14 cellular contexts compared by ENCODE assay signal in the genomic region with DNA sequence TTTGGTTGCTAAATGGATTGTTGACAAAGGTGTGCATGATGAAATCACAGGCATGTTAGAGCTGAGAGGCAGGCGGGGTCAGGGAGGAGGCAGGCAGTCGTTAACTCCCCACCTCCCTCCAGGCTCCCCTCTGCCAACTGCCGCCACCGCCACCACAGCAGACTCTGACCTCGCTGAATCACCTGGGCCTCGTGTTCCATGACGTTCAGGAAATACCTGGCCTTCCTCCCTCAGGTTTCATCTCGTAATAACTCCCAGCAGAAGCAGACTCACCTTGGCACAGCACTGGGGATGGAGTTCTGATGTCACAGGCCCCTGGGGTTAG.
DNase-seq lines count a peak whose midpoint lies in the region; ATAC-seq, FAIRE-seq and TF ChIP-seq lines count a peak whose summit lies in the region.
"Had no signal": no experiment of that assay in that cellular context is flagged by ENCODE, and none has a peak within 500 bp of the region (broad histone marks: within the 10 kb centered on the region; RNA-seq: fewer than 3 reads in every experiment).

No MANE protein-coding gene starts in this region.

- TF ChIP-seq CTCF in bronchial epithelial cell (IDR thresholded peaks at IDR 0.05; ENCODE audit: insufficient read depth, low read length, severe bottlenecking) = no peak
- TF ChIP-seq CTCF in activated CD8-positive, alpha-beta T cell treated with anti-CD3 and anti-CD28 coated beads for 36 hours (IDR thresholded peaks at IDR 0.05) = no peak
- no peak for TF ChIP-seq CTCF in gastrocnemius medialis (IDR thresholded peaks at IDR 0.05 in 4 of 5, conservative IDR thresholded peaks at IDR 0.05 in 1 of 5)

- H3K14ac ChIP-seq in mesenchymal stem cell (ENCODE audit: low read length in 2 of 2) = peak overlapping the region in 1 of 2 experiments; percentile 62

- H3K9ac ChIP-seq in mesenchymal stem cell (ENCODE audit: low read length) = no peak overlapping the region

- H3K9me3 ChIP-seq in mesenchymal stem cell (ENCODE audit: control insufficient read depth, low read length) (no peaks in the 10 kb centered on the region), gastrocnemius medialis (no peaks in the 10 kb centered on the region)

- ATAC-seq in activated CD8-positive, alpha-beta T cell treated with anti-CD3 and anti-CD28 coated beads for 36 hours = no peak
- ATAC-seq in gastrocnemius medialis (no peak), GM19023 (IDR thresholded peaks at IDR 0.05; ENCODE audit: unreplicated experiment) (no peak)
- ATAC-seq: stimulated activated naive B cell treated with anti-CD40 and anti-IgM and Interleukin-4, amounts not matched to agents 10 μg/mL and 1 μg/mL and 100 μg/mL, for 72 hours had no signal

- H2BK15ac ChIP-seq in mesenchymal stem cell (ENCODE audit: low read depth, poor library complexity, severe bottlenecking) = peak overlapping the region; percentile 26

- peaks cover 10% of the 10 kb centered on the region for H3K4me1 Mint-ChIP-seq in activated CD8-positive, alpha-beta T cell treated with anti-CD3 and anti-CD28 coated beads for 36 hours (ENCODE audit: low read depth)
- peaks cover 18% of the 10 kb centered on the region for H3K4me1 Mint-ChIP-seq in activated CD4-positive, alpha-beta T cell treated with anti-CD3 and anti-CD28 coated beads, Interleukin-2, amount 10 ng/mL, durations not matched to agents 24 days and 14 days

- no peaks in the 10 kb centered on the region for H3K27me3 Mint-ChIP-seq in activated CD8-positive, alpha-beta T cell treated with anti-CD3 and anti-CD28 coated beads for 36 hours
- H3K27me3 Mint-ChIP-seq in activated CD4-positive, alpha-beta T cell treated with anti-CD3 and anti-CD28 coated beads, Interleukin-2, amount 10 ng/mL, durations not matched to agents 24 days and 14 days = peaks cover 15% of the 10 kb centered on the region

- POLR2A ChIA-PET in activated CD8-positive, alpha-beta T cell treated with anti-CD3 and anti-CD28 coated beads for 36 hours (lab: Charles Lee) = no interaction called here

- no peak overlapping the region for H4K8ac ChIP-seq in mesenchymal stem cell (ENCODE audit: low read length)

- H3K4me3 ChIP-seq in bronchial epithelial cell (ENCODE audit: low read depth, low read length) (no peak overlapping the region), mesenchymal stem cell (ENCODE audit: insufficient read depth in 1 of 2, low read depth in 1 of 2, low read length in 2 of 2) (no peak overlapping the region), gastrocnemius medialis (no peak overlapping the region)

- H4K91ac ChIP-seq in mesenchymal stem cell (ENCODE audit: low read length) = no peak overlapping the region

- no peak overlapping the region for H3K23ac ChIP-seq in mesenchymal stem cell (ENCODE audit: low read length in 2 of 2)

- no peak for TF ChIP-seq POLR2A in gastrocnemius medialis (IDR thresholded peaks at IDR 0.05)

- no peak overlapping the region for H3K4me3 Mint-ChIP-seq in activated CD8-positive, alpha-beta T cell treated with anti-CD3 and anti-CD28 coated beads for 36 hours
- H3K4me3 Mint-ChIP-seq in activated CD4-positive, alpha-beta T cell treated with anti-CD3 and anti-CD28 coated beads, Interleukin-2, amount 10 ng/mL, durations not matched to agents 24 days and 14 days = no peak overlapping the region
- H3K4me3 Mint-ChIP-seq: HFFc6; stimulated activated naive B cell treated with anti-CD40 and anti-IgM and Interleukin-4, amounts not matched to agents 10 μg/mL and 1 μg/mL and 100 μg/mL, for 72 hours had no signal

- no peaks in the 10 kb centered on the region for H3K36me3 Mint-ChIP-seq in activated CD8-positive, alpha-beta T cell treated with anti-CD3 and anti-CD28 coated beads for 36 hours (ENCODE audit: low read depth)
- no peaks in the 10 kb centered on the region for H3K36me3 Mint-ChIP-seq in activated CD4-positive, alpha-beta T cell treated with anti-CD3 and anti-CD28 coated beads, Interleukin-2, amount 10 ng/mL, durations not matched to agents 24 days and 14 days (ENCODE audit: low read depth)
- H3K36me3 Mint-ChIP-seq: stimulated activated naive B cell treated with anti-CD40 and anti-IgM and Interleukin-4, amounts not matched to agents 10 μg/mL and 1 μg/mL and 100 μg/mL, for 72 hours had no signal

- H2AFZ ChIP-seq in mesenchymal stem cell (ENCODE audit: low read depth, low read length) = no peak overlapping the region

- H2AK5ac ChIP-seq in mesenchymal stem cell (ENCODE audit: low read length, severe bottlenecking) = no peak overlapping the region

- no peak overlapping the region for H2BK5ac ChIP-seq in mesenchymal stem cell (ENCODE audit: low read depth, low read length, poor library complexity, severe bottlenecking)

- DNase-seq in DMS153 treated with DMSO at 0.1 percent for 48 hours (lab: John Stamatoyannopoulos, UW; ENCODE audit: unreplicated experiment) = peak; percentile 84
- DNase-seq in NCI-H2107 treated with DMSO at 0.1 percent for 48 hours (lab: John Stamatoyannopoulos, UW; ENCODE audit: unreplicated experiment) = peak; percentile 87
- peak; percentile 99 for DNase-seq in bronchial epithelial cell (ENCODE audit: low read depth)
- no peak for DNase-seq in mesenchymal stem cell
- DNase-seq in activated CD8-positive, alpha-beta T cell treated with anti-CD3 and anti-CD28 coated beads for 36 hours = no peak
- no peak for DNase-seq in gastrocnemius medialis
- no peak for DNase-seq in activated CD4-positive, alpha-beta T cell treated with anti-CD3 and anti-CD28 coated beads, Interleukin-2, amount 10 ng/mL, durations not matched to agents 24 days and 14 days
- DNase-seq: activated T-cell treated with anti-CD3 and anti-CD28 coated beads, Interleukin-2, amount 50 U/mL, for 48 hours; head of caudate nucleus; HFFc6; posterior cingulate gyrus; stimulated activated CD4-positive, alpha-beta T cell treated with anti-CD3 and anti-CD28 coated beads, Interleukin-2, amount 100 ng/mL, for 48 hours; stimulated activated naive B cell treated with anti-CD40 and anti-IgM and Interleukin-4, amounts not matched to agents 10 μg/mL and 1 μg/mL and 100 μg/mL, for 72 hours had no signal

- no peak overlapping the region for H2BK120ac ChIP-seq in mesenchymal stem cell (ENCODE audit: low read depth, low read length)

- in situ Hi-C loops in gastrocnemius medialis (cut with MboI; ENCODE audit: low sequenced_read_pairs in 4 of 4) = no loop called here

- no peak overlapping the region for H3K4me2 ChIP-seq in mesenchymal stem cell (ENCODE audit: low read length, poor library complexity, severe bottlenecking)

- peak; percentile 98 for FAIRE-seq in bronchial epithelial cell (lab: Jason Lieb, UNC)

- H3K9me3 Mint-ChIP-seq in activated CD8-positive, alpha-beta T cell treated with anti-CD3 and anti-CD28 coated beads for 36 hours = no peaks in the 10 kb centered on the region
- no peaks in the 10 kb centered on the region for H3K9me3 Mint-ChIP-seq in activated CD4-positive, alpha-beta T cell treated with anti-CD3 and anti-CD28 coated beads, Interleukin-2, amount 10 ng/mL, durations not matched to agents 24 days and 14 days
- H3K9me3 Mint-ChIP-seq: HFFc6; stimulated activated naive B cell treated with anti-CD40 and anti-IgM and Interleukin-4, amounts not matched to agents 10 μg/mL and 1 μg/mL and 100 μg/mL, for 72 hours had no signal

- H3K27ac ChIP-seq in mesenchymal stem cell (ENCODE audit: low read length, poor library complexity, severe bottlenecking) (no peak overlapping the region), gastrocnemius medialis (no peak overlapping the region)

- no peak overlapping the region for H3K18ac ChIP-seq in mesenchymal stem cell (ENCODE audit: low read depth in 1 of 2, low read length in 2 of 2)

- no peak overlapping the region for H3K4ac ChIP-seq in mesenchymal stem cell (ENCODE audit: low read depth in 1 of 2, low read length in 2 of 2)

- H2BK12ac ChIP-seq in mesenchymal stem cell (ENCODE audit: low read length in 2 of 2) = peak overlapping the region in 1 of 2 experiments; percentile 10

- intact Hi-C loops in activated CD8-positive, alpha-beta T cell treated with anti-CD3 and anti-CD28 coated beads for 36 hours (cut with micrococcal nuclease) = no loop called here
- intact Hi-C loops in gastrocnemius medialis (cut with DNase I; ENCODE audit: low total_unique reads) = no loop called here
- intact Hi-C loops in activated CD4-positive, alpha-beta T cell treated with anti-CD3 and anti-CD28 coated beads, Interleukin-2, amount 10 ng/mL, durations not matched to agents 24 days and 14 days (cut with micrococcal nuclease) = no loop called here

- no peaks in the 10 kb centered on the region for H3K79me1 ChIP-seq in mesenchymal stem cell (replicated peaks; ENCODE audit: low read length, poor library complexity, severe bottlenecking)

- H3K36me3 ChIP-seq in bronchial epithelial cell (ENCODE audit: control insufficient read depth, insufficient read depth, low read length) (no peaks in the 10 kb centered on the region), mesenchymal stem cell (ENCODE audit: control insufficient read depth in 1 of 2, insufficient read depth in 2 of 2, low read depth in 1 of 2, low read length in 2 of 2) (no peaks in the 10 kb centered on the region), gastrocnemius medialis (no peaks in the 10 kb centered on the region)

- H3K4me1 ChIP-seq in mesenchymal stem cell (ENCODE audit: control insufficient read depth, insufficient read depth, low read depth, low read length) = peaks cover 6% of the 10 kb centered on the region
- H3K4me1 ChIP-seq in gastrocnemius medialis = no peaks in the 10 kb centered on the region

- no peak overlapping the region for H3K27ac Mint-ChIP-seq in activated CD8-positive, alpha-beta T cell treated with anti-CD3 and anti-CD28 coated beads for 36 hours
- no peak overlapping the region for H3K27ac Mint-ChIP-seq in activated CD4-positive, alpha-beta T cell treated with anti-CD3 and anti-CD28 coated beads, Interleukin-2, amount 10 ng/mL, durations not matched to agents 24 days and 14 days
- H3K27ac Mint-ChIP-seq: HFFc6 had no signal

- H3K27me3 ChIP-seq in bronchial epithelial cell (ENCODE audit: control insufficient read depth, insufficient read depth, low read length) = no peaks in the 10 kb centered on the region
- H3K27me3 ChIP-seq in mesenchymal stem cell (ENCODE audit: control insufficient read depth in 1 of 2, insufficient read depth in 1 of 2, low read length in 2 of 2) = peaks cover 0 to 6% of the 10 kb centered on the region in 2 experiments
- H3K27me3 ChIP-seq in gastrocnemius medialis = no peaks in the 10 kb centered on the region

- CTCF ChIA-PET in activated CD8-positive, alpha-beta T cell treated with anti-CD3 and anti-CD28 coated beads for 36 hours (lab: Charles Lee) = interaction anchor here (0.9 to 9.5 kb wide), 2 partner anchors 151 to 336 kb away, joined by 3 to 236 read pairs; no protein-coding TSS in a partner anchor

- 84% methylated on average over 8 of the region's 8 CpGs for WGBS in mesenchymal stem cell

Comparison
In these comparisons a context has a peak if more than half of its experiments do, and no peak if none do; other contexts are left out.
1. DNase-seq: peak in DMS153 treated with DMSO at 0.1 percent for 48 hours (single experiment), NCI-H2107 treated with DMSO at 0.1 percent for 48 hours (single experiment) and bronchial epithelial cell (single experiment); none in mesenchymal stem cell (single experiment), activated CD8-positive, alpha-beta T cell treated with anti-CD3 and anti-CD28 coated beads for 36 hours (single experiment), gastrocnemius medialis (0 of 2) and activated CD4-positive, alpha-beta T cell treated with anti-CD3 and anti-CD28 coated beads, Interleukin-2, amount 10 ng/mL, durations not matched to agents 24 days and 14 days (single experiment).